ENCODE assay signal across 19 cellular contexts in the genomic region with DNA sequence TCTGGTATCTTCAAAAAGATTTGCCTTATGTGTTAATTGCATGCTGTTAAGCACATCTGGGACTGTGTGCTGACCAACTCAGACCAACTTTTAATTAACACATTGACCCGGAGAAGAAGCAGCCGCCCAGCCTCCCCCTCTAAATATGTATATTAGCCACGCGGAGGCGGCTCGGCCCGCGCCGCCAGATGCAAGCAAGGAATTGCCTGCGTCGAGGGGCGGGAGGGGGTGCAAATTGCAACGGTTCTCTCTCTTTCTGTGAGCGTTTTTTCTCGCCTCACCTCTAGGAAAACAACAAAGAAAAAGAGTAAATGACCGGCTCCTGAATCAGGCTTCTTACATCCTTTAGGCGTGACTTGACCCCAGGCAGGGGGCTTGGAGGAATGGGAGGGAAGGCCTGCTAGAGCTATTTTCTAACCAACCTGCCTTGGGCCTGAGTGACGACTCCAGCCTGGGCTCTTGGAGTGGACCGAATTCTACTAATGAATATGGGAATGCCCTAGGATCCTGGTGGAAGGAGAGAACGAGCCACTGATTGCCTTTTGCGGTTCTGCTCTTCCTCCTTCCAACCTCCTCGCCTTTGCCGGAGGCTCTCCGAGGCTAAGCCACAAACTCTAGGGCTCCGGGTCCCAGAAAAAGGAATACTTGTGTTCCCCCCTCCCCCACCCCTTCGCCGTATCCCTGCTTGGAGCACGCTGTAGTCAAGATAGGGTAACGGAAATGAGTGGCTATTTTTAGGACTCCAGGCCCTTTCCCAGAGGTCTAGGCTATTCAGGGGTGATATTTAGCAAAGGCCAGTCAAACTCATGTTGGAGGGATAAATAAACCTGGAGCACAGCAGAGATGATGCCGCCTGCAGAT.
A peak's percentile ranks its signal among the peaks of the same experiment; 100 is the strongest.
DNase-seq lines count a peak whose midpoint lies in the region; ATAC-seq and TF ChIP-seq lines count a peak whose summit lies in the region.
"Had no signal": no experiment of that assay in that cellular context is flagged by ENCODE, and none has a peak within 500 bp of the region (broad histone marks: within the 10 kb centered on the region; RNA-seq: fewer than 3 reads in every experiment).

No MANE protein-coding gene starts in this region.

- H2BK20ac ChIP-seq in H9 (ENCODE audit: low read depth, low read length, poor library complexity, severe bottlenecking): no peak overlapping the region

- H2BK120ac ChIP-seq in H9 (ENCODE audit: low read depth, low read length, poor library complexity, severe bottlenecking): no peak overlapping the region

- H4K91ac ChIP-seq in H9 (ENCODE audit: insufficient read length, low read depth, low read length): no peak overlapping the region

- peaks cover 37% of the 10 kb centered on the region for H3K23me2 ChIP-seq in H9 (ENCODE audit: insufficient read length, low read depth, low read length, poor library complexity, severe bottlenecking)

- H3K4me1 Mint-ChIP-seq in H9: peaks cover 41 to 50% of the 10 kb centered on the region in 2 experiments
- H3K4me1 Mint-ChIP-seq in effector memory CD8-positive, alpha-beta T cell (ENCODE audit: low read depth in 2 of 2): no peaks in the 10 kb centered on the region

- H3K4me1 ChIP-seq in H9 (ENCODE audit: insufficient read depth, low read length) (peaks cover 3% of the 10 kb centered on the region; the same call in 1 of the 2 replicates), parathyroid adenoma (peaks cover 10% of the 10 kb centered on the region)

- H3K27ac Mint-ChIP-seq in H9: no peak overlapping the region
- H3K27ac Mint-ChIP-seq in effector memory CD8-positive, alpha-beta T cell: no peak overlapping the region
- H3K27ac Mint-ChIP-seq: activated CD4-positive, alpha-beta memory T cell treated with anti-CD3 and anti-CD28 coated beads for 36 hours; CD8-positive, alpha-beta T cell; IgD-negative memory B cell had no signal

- peak overlapping the region; percentile 43 to 98 for H3K4me3 Mint-ChIP-seq in H9
- H3K4me3 Mint-ChIP-seq in effector memory CD8-positive, alpha-beta T cell: no peak overlapping the region
- H3K4me3 Mint-ChIP-seq: activated CD4-positive, alpha-beta memory T cell treated with anti-CD3 and anti-CD28 coated beads for 36 hours; CD8-positive, alpha-beta T cell; IgD-negative memory B cell had no signal

- H3K9me3 ChIP-seq in H9 (ENCODE audit: control insufficient read depth, low read depth, low read length) (no peaks in the 10 kb centered on the region), parathyroid adenoma (ENCODE audit: control insufficient read depth, low read length) (no peaks in the 10 kb centered on the region)
- H3K9me3 ChIP-seq: neutrophil had no signal

- H2AFZ ChIP-seq in H9 (ENCODE audit: low read length) (no peak overlapping the region), parathyroid adenoma (peak overlapping the region; percentile 72)

- H3K4me2 ChIP-seq in H9 (ENCODE audit: insufficient read depth, insufficient read length, low read length) (peak overlapping the region; percentile 81), parathyroid adenoma (ENCODE audit: low read length) (no peak overlapping the region)

- DNase-seq in H9: peak; percentile 58
- DNase-seq in foreskin melanocyte: peak; percentile 45
- peak; percentile 66 for DNase-seq in islet precursor cell
- no peak for DNase-seq in effector memory CD8-positive, alpha-beta T cell
- no peak for DNase-seq in HK-2 (ENCODE audit: unreplicated experiment)
- DNase-seq in kidney glomerular epithelial cell (lab: John Stamatoyannopoulos, UW): no peak
- DNase-seq: activated CD4-positive, alpha-beta memory T cell treated with anti-CD3 and anti-CD28 coated beads for 36 hours; CD8-positive, alpha-beta T cell; effector CD4-positive, alpha-beta T cell; MM.1S; NCI-H2029; NCI-H510A; SHP77; stimulated activated CD4-positive, alpha-beta T cell treated with anti-CD3 and anti-CD28 coated beads, Interleukin-4, amount 100 ng/mL, for 24 hours had no signal

- no peak for TF ChIP-seq CTCF in H9 (conservative IDR thresholded peaks at IDR 0.05)
- no peak for TF ChIP-seq CTCF in parathyroid adenoma (IDR thresholded peaks at IDR 0.05)

- H3K79me2 ChIP-seq in H9 (ENCODE audit: insufficient read depth, low read length) (no peaks in the 10 kb centered on the region), parathyroid adenoma (peaks cover 5% of the 10 kb centered on the region)

- H2BK15ac ChIP-seq in H9 (ENCODE audit: low read depth, low read length): no peak overlapping the region

- no peak for ATAC-seq in GM21447 (IDR thresholded peaks at IDR 0.05; ENCODE audit: unreplicated experiment)
- ATAC-seq in effector memory CD8-positive, alpha-beta T cell (replicated peaks): no peak
- ATAC-seq: CD8-positive, alpha-beta T cell had no signal

- H3T11ph ChIP-seq in H9 (ENCODE audit: low read length): no peak overlapping the region

- no peak overlapping the region for H2BK12ac ChIP-seq in H9 (ENCODE audit: insufficient read length, low read depth, low read length)

- H3K36me3 Mint-ChIP-seq in H9 (ENCODE audit: insufficient read depth in 1 of 3, low read depth in 3 of 3): no peaks in the 10 kb centered on the region
- H3K36me3 Mint-ChIP-seq in effector memory CD8-positive, alpha-beta T cell (ENCODE audit: insufficient read depth): no peaks in the 10 kb centered on the region
- H3K36me3 Mint-ChIP-seq: CD8-positive, alpha-beta T cell; IgD-negative memory B cell had no signal

- H3K4ac ChIP-seq in H9 (ENCODE audit: low read depth, low read length): no peak overlapping the region

- no peak overlapping the region for H4K5ac ChIP-seq in H9 (ENCODE audit: insufficient read length, low read depth, low read length)

- peaks cover 90% of the 10 kb centered on the region for H3K27me3 Mint-ChIP-seq in H9 (ENCODE audit: low read depth)
- peaks cover 42 to 60% of the 10 kb centered on the region in 2 donors for H3K27me3 Mint-ChIP-seq in effector memory CD8-positive, alpha-beta T cell

- no peak overlapping the region for H4K8ac ChIP-seq in H9 (replicated peaks; ENCODE audit: insufficient read length, low read depth, low read length)

- no peak overlapping the region for H3K23ac ChIP-seq in H9 (ENCODE audit: insufficient read length, low read depth, low read length)

- H2AK5ac ChIP-seq in H9 (ENCODE audit: insufficient read length, low read length): no peak overlapping the region

- no peak overlapping the region for H3K14ac ChIP-seq in H9 (ENCODE audit: insufficient read depth, low read length)

- no peaks in the 10 kb centered on the region; a peak in 1 of 5 replicates for H3K9me3 Mint-ChIP-seq in H9
- peaks cover 3 to 17% of the 10 kb centered on the region in 2 donors for H3K9me3 Mint-ChIP-seq in effector memory CD8-positive, alpha-beta T cell

- no peaks in the 10 kb centered on the region for H4K20me1 ChIP-seq in H9 (ENCODE audit: control insufficient read depth, insufficient read depth, insufficient read length)

- H3K18ac ChIP-seq in H9 (ENCODE audit: insufficient read length, low read depth, low read length): no peak overlapping the region

- H3K27ac ChIP-seq in H9 (ENCODE audit: insufficient read length, low read depth, low read length) (no peak overlapping the region), parathyroid adenoma (no peak overlapping the region)
- H3K27ac ChIP-seq: neutrophil, VCaP had no signal

- WGBS in H9 (ENCODE audit: extremely low coverage, insufficient read length, low lambda C conversion rate): no CpG with 5 or more reads among the region's 30 CpGs

- H3K36me3 ChIP-seq in parathyroid adenoma (ENCODE audit: control insufficient read depth, insufficient read depth, low read length): no peaks in the 10 kb centered on the region
- H3K36me3 ChIP-seq: neutrophil had no signal

- H3K56ac ChIP-seq in H9 (ENCODE audit: insufficient read length, low read depth, low read length): no peak overlapping the region

- no peak overlapping the region for H3K9ac ChIP-seq in H9 (ENCODE audit: extremely low read depth, insufficient read length, low read length)
- no peak overlapping the region for H3K9ac ChIP-seq in parathyroid adenoma

- H2BK5ac ChIP-seq in H9 (ENCODE audit: insufficient read length, low read length): no peak overlapping the region

- H3K27me3 ChIP-seq in H9 (ENCODE audit: insufficient read depth, low read length) (peaks cover 44% of the 10 kb centered on the region), parathyroid adenoma (ENCODE audit: control insufficient read depth, insufficient read depth, low read length) (no peaks in the 10 kb centered on the region)

- no peaks in the 10 kb centered on the region for H3K79me1 ChIP-seq in H9 (ENCODE audit: insufficient read depth, low read depth, low read length, poor library complexity, severe bottlenecking)

- no peak overlapping the region for H3K4me3 ChIP-seq in parathyroid adenoma (ENCODE audit: low read depth, low read length)

Comparison
In these comparisons a context has a peak if more than half of its experiments do, and no peak if none do; other contexts are left out.
1. DNase-seq: peak in H9 (single experiment), foreskin melanocyte (single experiment) and islet precursor cell (single experiment); none in effector memory CD8-positive, alpha-beta T cell (0 of 3), HK-2 (single experiment) and kidney glomerular epithelial cell (single experiment).
2. H3K4me3 Mint-ChIP-seq: peak in H9 (2 of 2); none in effector memory CD8-positive, alpha-beta T cell (0 of 2).